Comparison of ENCODE assay signal across 1 cellular context in genomic region chr10:18333616-18334015, GRCh38.
TF ChIP-seq lines count a peak whose summit lies in the region.

No MANE protein-coding gene starts in this region.

TF ChIP-seq in HepG2, 621 proteins besides CTCF, POLR2A, EP300 and RAD21 (continued from another document):
- TF ChIP-seq KIAA2018 (CRISPR knock-in tag; IDR thresholded peaks at IDR 0.05; ENCODE audit: borderline replicate concordance) = no peak
- no peak for TF ChIP-seq ZNF841 (CRISPR knock-in tag; IDR thresholded peaks at IDR 0.05; ENCODE audit: borderline replicate concordance)
- TF ChIP-seq DPF2 (CRISPR knock-in tag; IDR thresholded peaks at IDR 0.05; ENCODE audit: borderline replicate concordance, low read depth) = no peak
- no peak for TF ChIP-seq ZNF670 (CRISPR knock-in tag; IDR thresholded peaks at IDR 0.05; ENCODE audit: borderline replicate concordance)
- no peak for TF ChIP-seq NFYC (CRISPR knock-in tag; IDR thresholded peaks at IDR 0.05)
- TF ChIP-seq, protein P1, sequence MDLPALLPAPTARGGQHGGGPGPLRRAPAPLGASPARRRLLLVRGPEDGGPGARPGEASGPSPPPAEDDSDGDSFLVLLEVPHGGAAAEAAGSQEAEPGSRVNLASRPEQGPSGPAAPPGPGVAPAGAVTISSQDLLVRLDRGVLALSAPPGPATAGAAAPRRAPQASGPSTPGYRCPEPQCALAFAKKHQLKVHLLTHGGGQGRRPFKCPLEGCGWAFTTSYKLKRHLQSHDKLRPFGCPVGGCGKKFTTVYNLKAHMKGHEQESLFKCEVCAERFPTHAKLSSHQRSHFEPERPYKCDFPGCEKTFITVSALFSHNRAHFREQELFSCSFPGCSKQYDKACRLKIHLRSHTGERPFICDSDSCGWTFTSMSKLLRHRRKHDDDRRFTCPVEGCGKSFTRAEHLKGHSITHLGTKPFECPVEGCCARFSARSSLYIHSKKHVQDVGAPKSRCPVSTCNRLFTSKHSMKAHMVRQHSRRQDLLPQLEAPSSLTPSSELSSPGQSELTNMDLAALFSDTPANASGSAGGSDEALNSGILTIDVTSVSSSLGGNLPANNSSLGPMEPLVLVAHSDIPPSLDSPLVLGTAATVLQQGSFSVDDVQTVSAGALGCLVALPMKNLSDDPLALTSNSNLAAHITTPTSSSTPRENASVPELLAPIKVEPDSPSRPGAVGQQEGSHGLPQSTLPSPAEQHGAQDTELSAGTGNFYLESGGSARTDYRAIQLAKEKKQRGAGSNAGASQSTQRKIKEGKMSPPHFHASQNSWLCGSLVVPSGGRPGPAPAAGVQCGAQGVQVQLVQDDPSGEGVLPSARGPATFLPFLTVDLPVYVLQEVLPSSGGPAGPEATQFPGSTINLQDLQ (CRISPR knock-in tag; IDR thresholded peaks at IDR 0.05) = no peak
- no peak for TF ChIP-seq ZNF816 (CRISPR knock-in tag; IDR thresholded peaks at IDR 0.05; ENCODE audit: borderline replicate concordance)
- TF ChIP-seq KDM2A (CRISPR knock-in tag; IDR thresholded peaks at IDR 0.05; ENCODE audit: borderline replicate concordance, low read depth) = no peak
- no peak for TF ChIP-seq GTF2F1 (IDR thresholded peaks at IDR 0.05; ENCODE audit: low read length)
